24 cellular contexts compared by ENCODE assay signal in genomic region chr4:7170012-7170411, GRCh38. TPM values are rescaled to one million over a fixed set of nuclear protein-coding genes. Genes with fewer than 3 reads are reported as not detected.
DNase-seq lines count a peak whose midpoint lies in the region; ATAC-seq and TF ChIP-seq lines count a peak whose summit lies in the region.
"Had no signal": no experiment of that assay in that cellular context is flagged by ENCODE, and none has a peak within 500 bp of the region (broad histone marks: within the 10 kb centered on the region; RNA-seq: fewer than 3 reads in every experiment).

No MANE protein-coding gene starts in this region.

- TF ChIP-seq CTCF in osteoblast (IDR thresholded peaks at IDR 0.05; ENCODE audit: extremely low read depth, low read depth, low read length): no peak

- H3K9me3 ChIP-seq in BLaER1 treated with 17β-estradiol and CSF1 and Interleukin-3, amounts not matched to agents 10 nM and 100 nM (replicated peaks in 1 of 11): no peaks in the 10 kb centered on the region
- H3K9me3 ChIP-seq in Karpas-422 (ENCODE audit: low read length) (no peaks in the 10 kb centered on the region), osteoblast (ENCODE audit: low read depth, low read length) (no peaks in the 10 kb centered on the region)
- H3K9me3 ChIP-seq: MG63, SK-N-SH had no signal

- ATAC-seq in GM21786 (IDR thresholded peaks at IDR 0.05; ENCODE audit: unreplicated experiment) (no peak), GM19455 (IDR thresholded peaks at IDR 0.05; ENCODE audit: unreplicated experiment) (no peak)

- H3K4me1 Mint-ChIP-seq in immature natural killer cell: peaks cover 27 to 36% of the 10 kb centered on the region in 2 donors

- peak overlapping the region in 10 of 11 experiments; percentile 27 to 89 (median 75); a peak in 18 of 22 replicates for H3K4me2 ChIP-seq in BLaER1 treated with 17β-estradiol and CSF1 and Interleukin-3, amounts not matched to agents 10 nM and 100 nM
- peak overlapping the region; percentile 68 for H3K4me2 ChIP-seq in Karpas-422 (ENCODE audit: low read depth, low read length, poor library complexity, severe bottlenecking)
- H3K4me2 ChIP-seq in osteoblast (ENCODE audit: insufficient read depth, low read length): no peak overlapping the region
- H3K4me2 ChIP-seq: SK-N-SH had no signal

- no peaks in the 10 kb centered on the region for H3K36me3 ChIP-seq in BLaER1 treated with 17β-estradiol and CSF1 and Interleukin-3, amounts not matched to agents 10 nM and 100 nM
- no peaks in the 10 kb centered on the region for H3K36me3 ChIP-seq in Karpas-422 (ENCODE audit: insufficient read depth, low read length)
- no peaks in the 10 kb centered on the region for H3K36me3 ChIP-seq in osteoblast (ENCODE audit: insufficient read depth, low read length)
- H3K36me3 ChIP-seq: MG63 had no signal

- peak overlapping the region; percentile 67 to 86 (median 78) for H3K4me3 Mint-ChIP-seq in immature natural killer cell
- H3K4me3 Mint-ChIP-seq: IgD-negative memory B cell had no signal

- H3K4me3 ChIP-seq in BLaER1 treated with 17β-estradiol and CSF1 and Interleukin-3, amounts not matched to agents 10 nM and 100 nM: no peak overlapping the region
- H3K4me3 ChIP-seq in Karpas-422 (ENCODE audit: low read length) (peak overlapping the region; percentile 2; the same call in 1 of the 2 replicates), osteoblast (ENCODE audit: insufficient read depth, low read length) (no peak overlapping the region)
- H3K4me3 ChIP-seq: MG63 had no signal

- peak overlapping the region in 3 of 11 experiments; percentile 1 to 57 (median 39); a peak in 2 of 22 replicates for H3K9ac ChIP-seq in BLaER1 treated with 17β-estradiol and CSF1 and Interleukin-3, amounts not matched to agents 10 nM and 100 nM
- peak overlapping the region; percentile 69 for H3K9ac ChIP-seq in Karpas-422 (ENCODE audit: low read length)
- H3K9ac ChIP-seq: SK-N-SH had no signal

- H3K27ac Mint-ChIP-seq in immature natural killer cell: peak overlapping the region in 3 of 6 donors; percentile 60 to 74 (median 71)
- H3K27ac Mint-ChIP-seq: IgD-negative memory B cell had no signal

- H3K27me3 ChIP-seq in BLaER1 treated with 17β-estradiol and CSF1 and Interleukin-3, amounts not matched to agents 10 nM and 100 nM: no peaks in the 10 kb centered on the region
- H3K27me3 ChIP-seq in Karpas-422 (ENCODE audit: low read length) (no peaks in the 10 kb centered on the region), osteoblast (ENCODE audit: insufficient read depth, low read length) (peaks cover 6% of the 10 kb centered on the region)
- H3K27me3 ChIP-seq: MG63 had no signal

- H3K79me2 ChIP-seq in Karpas-422 (ENCODE audit: low read length) (no peaks in the 10 kb centered on the region), osteoblast (ENCODE audit: insufficient read depth, low read length) (no peaks in the 10 kb centered on the region)

- H2AFZ ChIP-seq in Karpas-422 (ENCODE audit: low read length) (no peak overlapping the region; the same call in 1 of the 2 replicates), osteoblast (ENCODE audit: low read length) (no peak overlapping the region)

- peaks cover 12 to 90% (median 74%) of the 10 kb centered on the region in 10 experiments for H3K4me1 ChIP-seq in BLaER1 treated with 17β-estradiol and CSF1 and Interleukin-3, amounts not matched to agents 10 nM and 100 nM
- H3K4me1 ChIP-seq in Karpas-422 (ENCODE audit: low read length) (peaks cover 65% of the 10 kb centered on the region), osteoblast (ENCODE audit: insufficient read depth, low read length) (peaks cover 3% of the 10 kb centered on the region)

- H4K20me1 ChIP-seq in BLaER1 treated with 17β-estradiol and CSF1 and Interleukin-3, amounts not matched to agents 10 nM and 100 nM: no peaks in the 10 kb centered on the region; a peak in 1 of 22 replicates
- H4K20me1 ChIP-seq in Karpas-422 (ENCODE audit: insufficient read depth, low read depth, low read length): no peaks in the 10 kb centered on the region
- H4K20me1 ChIP-seq in osteoblast (ENCODE audit: insufficient read depth, low read length): no peaks in the 10 kb centered on the region

- peak overlapping the region in 6 of 11 experiments; percentile 6 to 68 (median 58); a peak in 10 of 22 replicates for H3K27ac ChIP-seq in BLaER1 treated with 17β-estradiol and CSF1 and Interleukin-3, amounts not matched to agents 10 nM and 100 nM
- peak overlapping the region; percentile 95 for H3K27ac ChIP-seq in Karpas-422 (ENCODE audit: low read length)
- H3K27ac ChIP-seq in osteoblast (ENCODE audit: low read depth, low read length): no peak overlapping the region

- peak; percentile 87 for DNase-seq in Karpas-422
- DNase-seq in immature natural killer cell: no peak
- peak; percentile 5 for DNase-seq in osteoblast (ENCODE audit: insufficient read length, low spot score, missing footprints)
- no peak for DNase-seq in HPDE6-E6E7 (ENCODE audit: extremely low spot score)
- DNase-seq: AML-193, COR-L47, DMS 273 treated with DMSO at 0.1 percent for 48 hours, DND-41, HCEC 1CT, Kasumi-1, MG63, NCI-H1048, NCI-H1436 treated with DMSO at 0.1 percent for 48 hours, NCI-H2029, NCI-H2171 treated with DMSO at 0.1 percent for 48 hours, NCI-H446 treated with DMSO at 0.1 percent for 48 hours, NCI-H69, SHP77, SK-N-SH had no signal

- H3K9me2 ChIP-seq in Karpas-422 (replicated peaks; ENCODE audit: insufficient read depth, low read length): no peaks in the 10 kb centered on the region
- H3K9me2 ChIP-seq: SK-N-SH had no signal

- peaks cover under 1 to 6% (median 4%) of the 10 kb centered on the region in 3 donors for H3K27me3 Mint-ChIP-seq in immature natural killer cell (ENCODE audit: low read depth in 3 of 3)

- no peaks in the 10 kb centered on the region for H3K9me3 Mint-ChIP-seq in immature natural killer cell
- H3K9me3 Mint-ChIP-seq: IgD-negative memory B cell had no signal

- peaks cover 0 to 4% (median 0%) of the 10 kb centered on the region in 3 donors for H3K36me3 Mint-ChIP-seq in immature natural killer cell
- H3K36me3 Mint-ChIP-seq: IgD-negative memory B cell had no signal

RNA-seq across cellular contexts. Expression of gene SORCS2, which starts 22.3 kb away (rescaled TPM):
- not detected in 2 replicates for total RNA-seq in Karpas-422 (2014; rRNA removed; shearing (Covaris generic); ENCODE audit: low replicate concordance)
- under 1 TPM in 2 of 3 donors, not detected in 1; 0.04 to 0.16 TPM for polyA plus RNA-seq in immature natural killer cell
- total RNA-seq in osteoblast: 9.0 and 11.5 TPM in 2 replicates
- total RNA-seq: G401 had no signal
- polyA plus RNA-seq: IgD-negative memory B cell had no signal

Comparison
In these comparisons a context has a peak if more than half of its experiments do, and no peak if none do; other contexts are left out.
1. DNase-seq: peak in Karpas-422 (single experiment) and osteoblast (single experiment); none in immature natural killer cell (0 of 3) and HPDE6-E6E7 (single experiment).
2. RNA of gene SORCS2, which starts 22.3 kb away (total RNA-seq): 9.0 to 11.5 TPM in osteoblast; not detected in Karpas-422; every median in the first group is over 10 times any median in the second.